ENCODE assay signal across 16 cellular contexts in genomic region chr9:134984372-134985240, GRCh38.
"Had no signal": no experiment of that assay in that cellular context is flagged by ENCODE, and none has a peak within 500 bp of the region (broad histone marks: within the 10 kb centered on the region; RNA-seq: fewer than 3 reads in every experiment).

No MANE protein-coding gene starts in this region.

- H2AFZ ChIP-seq: parathyroid adenoma had no signal

- H3K9me3 ChIP-seq: neutrophil, testis had no signal

- H3K79me2 ChIP-seq: parathyroid adenoma had no signal

- H3K4me3 ChIP-seq: esophagus squamous epithelium, mucosa of descending colon, testis, upper lobe of left lung had no signal

- ATAC-seq: activated CD4-positive, alpha-beta T cell treated with anti-CD3 and anti-CD28 coated beads for 36 hours; activated CD8-positive, alpha-beta memory T cell treated with anti-CD3 and anti-CD28 coated beads, Interleukin-2, amount 10 ng/mL, durations not matched to agents 7 days and 5 days; effector memory CD8-positive, alpha-beta T cell; left ventricle myocardium superior; mucosa of descending colon; WTC11 had no signal

- DNase-seq: activated CD4-positive, alpha-beta memory T cell treated with anti-CD3 and anti-CD28 coated beads, Interleukin-2, amount 10 ng/mL, durations not matched to agents 7 days and 5 days; activated CD4-positive, alpha-beta T cell treated with anti-CD3 and anti-CD28 coated beads for 36 hours; activated CD8-positive, alpha-beta memory T cell treated with anti-CD3 and anti-CD28 coated beads, Interleukin-2, amount 10 ng/mL, durations not matched to agents 7 days and 5 days; activated naive CD4-positive, alpha-beta T cell treated with anti-CD3 and anti-CD28 coated beads, Interleukin-2, amount 50 U/mL, for 16 hours; dermis blood vessel endothelial cell; effector memory CD8-positive, alpha-beta T cell; esophagus squamous epithelium; immature natural killer cell; left ventricle myocardium superior; mucosa of descending colon; naive B cell; testis had no signal

- H3K36me3 ChIP-seq: esophagus squamous epithelium, neutrophil, upper lobe of left lung had no signal

- H3K27me3 ChIP-seq: testis, upper lobe of left lung had no signal

- H3K9ac ChIP-seq: parathyroid adenoma had no signal

- H3K27ac ChIP-seq: esophagus squamous epithelium, neutrophil, parathyroid adenoma, testis, upper lobe of left lung had no signal

- H3K4me1 ChIP-seq: esophagus squamous epithelium, parathyroid adenoma, testis, upper lobe of left lung had no signal
